ENCODE assay signal across 15 cellular contexts in the genomic region with DNA sequence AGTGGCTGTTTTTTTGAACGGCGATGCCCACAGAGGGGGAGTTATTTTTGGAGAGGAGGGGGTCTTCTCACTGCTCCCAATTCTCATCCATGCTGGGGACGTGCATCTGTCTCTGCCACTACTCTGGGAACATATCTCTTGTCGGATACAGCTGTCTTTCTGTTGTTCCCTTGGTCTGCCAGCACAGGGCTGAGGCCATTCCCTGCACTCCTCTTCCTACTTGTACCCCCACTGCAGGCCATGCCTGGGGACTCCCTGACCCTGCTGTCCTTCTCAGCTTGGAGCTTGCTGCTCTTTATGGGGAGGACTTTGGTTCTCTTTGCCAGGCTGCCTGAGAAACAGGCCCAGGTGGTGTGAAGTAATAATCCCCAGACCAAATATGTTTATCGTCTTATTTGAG. TPM values are rescaled to one million over a fixed set of nuclear protein-coding genes. Genes with fewer than 3 reads are reported as not detected.
DNase-seq lines count a peak whose midpoint lies in the region; ATAC-seq and TF ChIP-seq lines count a peak whose summit lies in the region.
"Had no signal": no experiment of that assay in that cellular context is flagged by ENCODE, and none has a peak within 500 bp of the region (broad histone marks: within the 10 kb centered on the region; RNA-seq: fewer than 3 reads in every experiment).

No MANE protein-coding gene starts in this region.

- no peaks in the 10 kb centered on the region for H3K9me3 Mint-ChIP-seq in stimulated activated memory B cell treated with anti-CD40 and anti-IgM and Interleukin-4, amounts not matched to agents 10 μg/mL and 1 μg/mL and 100 μg/mL, for 72 hours
- H3K9me3 Mint-ChIP-seq: CD4-positive, alpha-beta T cell; effector memory CD8-positive, alpha-beta T cell; naive thymus-derived CD4-positive, alpha-beta T cell; T-helper 1 cell treated with Interleukin-12 subunit alpha and Interleukin-12 subunit beta and Interleukin-4 antibody, amounts not matched to agents 30 μg/mL and 1 μg/mL, for 36 hours had no signal

- H4K20me1 ChIP-seq in OCI-LY3 (ENCODE audit: insufficient read depth, low read length) = peaks cover 87% of the 10 kb centered on the region

- H3K4me1 ChIP-seq in OCI-LY3 (ENCODE audit: low read length) (peaks cover 68% of the 10 kb centered on the region), left ventricle myocardium inferior (peaks cover 91% of the 10 kb centered on the region)

- no peaks in the 10 kb centered on the region for H3K27me3 Mint-ChIP-seq in stimulated activated memory B cell treated with anti-CD40 and anti-IgM and Interleukin-4, amounts not matched to agents 10 μg/mL and 1 μg/mL and 100 μg/mL, for 72 hours
- H3K27me3 Mint-ChIP-seq: CD4-positive, alpha-beta T cell; effector memory CD8-positive, alpha-beta T cell; naive thymus-derived CD4-positive, alpha-beta T cell had no signal

- peak overlapping the region; percentile 85 for H3K4me2 ChIP-seq in OCI-LY3 (ENCODE audit: low read length)

- DNase-seq in left ventricle myocardium inferior = no peak
- no peak for DNase-seq in stimulated activated CD4-positive, alpha-beta T cell treated with anti-CD3 and anti-CD28 coated beads, Interleukin-2, amount 100 ng/mL, for 48 hours
- DNase-seq: activated CD4-positive, CD25-positive, alpha-beta regulatory T cell treated with anti-CD3 and anti-CD28 coated beads, Interleukin-2, amount 50 U/mL, for 72 hours; activated CD8-positive, alpha-beta memory T cell treated with anti-CD3 and anti-CD28 coated beads, Interleukin-2, amount 50 U/mL, for 48 hours; activated naive CD4-positive, alpha-beta T cell treated with anti-CD3 and anti-CD28 coated beads, Interleukin-2, amount 50 U/mL, for 16 hours; CD4-positive, alpha-beta T cell; effector memory CD8-positive, alpha-beta T cell; naive thymus-derived CD4-positive, alpha-beta T cell; NCI-H2171 had no signal

- peaks cover 12% of the 10 kb centered on the region for H3K36me3 Mint-ChIP-seq in stimulated activated memory B cell treated with anti-CD40 and anti-IgM and Interleukin-4, amounts not matched to agents 10 μg/mL and 1 μg/mL and 100 μg/mL, for 72 hours

- H3K9ac ChIP-seq in OCI-LY3 (ENCODE audit: low read length) = peak overlapping the region; percentile 63

- H3K9me3 ChIP-seq in OCI-LY3 (ENCODE audit: insufficient read depth, low read length) (no peaks in the 10 kb centered on the region), left ventricle myocardium inferior (replicated peaks) (no peaks in the 10 kb centered on the region)

- intact Hi-C loops in left ventricle myocardium inferior (cut with micrococcal nuclease) = no loop called here

- ATAC-seq in GM18498 (IDR thresholded peaks at IDR 0.05; ENCODE audit: unreplicated experiment) = peak; percentile 2
- ATAC-seq in stimulated activated memory B cell treated with anti-CD40 and anti-IgM and Interleukin-4, amounts not matched to agents 10 μg/mL and 1 μg/mL and 100 μg/mL, for 72 hours = no peak
- no peak for ATAC-seq in esophagus mucosa
- ATAC-seq in HG02885 (IDR thresholded peaks at IDR 0.05; ENCODE audit: poor library complexity, unreplicated experiment) = no peak
- ATAC-seq: effector memory CD8-positive, alpha-beta T cell; naive thymus-derived CD4-positive, alpha-beta T cell had no signal

- H3K4me1 Mint-ChIP-seq in stimulated activated memory B cell treated with anti-CD40 and anti-IgM and Interleukin-4, amounts not matched to agents 10 μg/mL and 1 μg/mL and 100 μg/mL, for 72 hours = peaks cover 83% of the 10 kb centered on the region

- H2AFZ ChIP-seq in OCI-LY3 (ENCODE audit: low read depth, low read length) = no peak overlapping the region

- peak overlapping the region; percentile 53 for H3K27ac Mint-ChIP-seq in stimulated activated memory B cell treated with anti-CD40 and anti-IgM and Interleukin-4, amounts not matched to agents 10 μg/mL and 1 μg/mL and 100 μg/mL, for 72 hours
- H3K27ac Mint-ChIP-seq: CD4-positive, alpha-beta T cell; effector memory CD8-positive, alpha-beta T cell; naive thymus-derived CD4-positive, alpha-beta T cell; T-helper 1 cell treated with Interleukin-12 subunit alpha and Interleukin-12 subunit beta and Interleukin-4 antibody, amounts not matched to agents 30 μg/mL and 1 μg/mL, for 36 hours had no signal

- TF ChIP-seq CTCF in OCI-LY3 (IDR thresholded peaks at IDR 0.05; ENCODE audit: low read depth, low read length) (no peak), left ventricle myocardium inferior (IDR thresholded peaks at IDR 0.05; ENCODE audit: borderline replicate concordance) (no peak)

- H3K27me3 ChIP-seq in OCI-LY3 (ENCODE audit: low read depth, low read length) (no peaks in the 10 kb centered on the region), left ventricle myocardium inferior (ENCODE audit: low read depth) (no peaks in the 10 kb centered on the region)

- H3K36me3 ChIP-seq in OCI-LY3 (replicated peaks; ENCODE audit: low read depth, low read length) (peaks cover 6% of the 10 kb centered on the region), left ventricle myocardium inferior (no peaks in the 10 kb centered on the region)

- no peak overlapping the region for H3K4me3 Mint-ChIP-seq in stimulated activated memory B cell treated with anti-CD40 and anti-IgM and Interleukin-4, amounts not matched to agents 10 μg/mL and 1 μg/mL and 100 μg/mL, for 72 hours
- H3K4me3 Mint-ChIP-seq: CD4-positive, alpha-beta T cell; effector memory CD8-positive, alpha-beta T cell; T-helper 1 cell treated with Interleukin-12 subunit alpha and Interleukin-12 subunit beta and Interleukin-4 antibody, amounts not matched to agents 30 μg/mL and 1 μg/mL, for 36 hours had no signal

- H3K4me3 ChIP-seq in OCI-LY3 (ENCODE audit: low read length) (peak overlapping the region; percentile 56), left ventricle myocardium inferior (no peak overlapping the region)

- H3K27ac ChIP-seq in OCI-LY3 (ENCODE audit: low read length) = peak overlapping the region; percentile 69
- peak overlapping the region; percentile 69 for H3K27ac ChIP-seq in left ventricle myocardium inferior (replicated peaks)

- peaks cover 99% of the 10 kb centered on the region for H3K79me2 ChIP-seq in OCI-LY3 (ENCODE audit: low read length)

RNA-seq across cellular contexts. Expression of gene LRCH1, which starts 19.0 kb away (rescaled TPM):
- total RNA-seq in left ventricle myocardium inferior = 13.1 TPM
- 7.0 TPM for total RNA-seq in esophagus mucosa
